ENCODE assay signal across 2 cellular contexts in the genomic region with DNA sequence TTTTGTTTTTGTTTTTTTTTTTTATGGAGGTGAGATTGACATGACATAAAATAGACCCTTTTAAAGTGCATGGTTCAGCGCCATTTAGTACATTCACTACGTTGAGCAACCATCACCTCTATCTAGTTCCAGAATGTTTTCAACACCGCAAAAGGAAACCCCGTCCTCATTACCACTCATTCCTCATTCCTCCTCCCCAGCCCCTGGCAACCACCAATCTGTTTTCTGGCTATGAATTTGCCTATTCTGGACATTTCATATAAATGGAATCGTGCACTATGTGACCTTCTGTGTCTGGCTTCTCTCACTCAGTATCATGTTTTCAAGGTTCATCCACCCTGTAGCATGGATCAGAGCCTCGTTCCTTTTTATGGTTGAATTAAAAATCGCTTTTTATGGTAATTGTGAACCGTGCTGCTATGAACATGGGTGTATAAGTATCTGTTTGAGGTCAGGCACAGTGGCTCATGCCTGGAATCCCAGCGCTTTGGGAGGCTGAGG.
TF ChIP-seq lines count a peak whose summit lies in the region.

No MANE protein-coding gene starts in this region.

TF ChIP-seq in liver, 16 proteins besides CTCF, POLR2A, EP300 and RAD21:
- TF ChIP-seq, protein P1, sequence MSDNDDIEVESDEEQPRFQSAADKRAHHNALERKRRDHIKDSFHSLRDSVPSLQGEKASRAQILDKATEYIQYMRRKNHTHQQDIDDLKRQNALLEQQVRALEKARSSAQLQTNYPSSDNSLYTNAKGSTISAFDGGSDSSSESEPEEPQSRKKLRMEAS (IDR thresholded peaks at IDR 0.05), result peak; percentile 16
- TF ChIP-seq NR2F2 (IDR thresholded peaks at IDR 0.05) (peak; percentile 98), RXRA (IDR thresholded peaks at IDR 0.05) (peak; percentile 78), FOXA2 (IDR thresholded peaks at IDR 0.05) (no peak), EGR1 (IDR thresholded peaks at IDR 0.05; ENCODE audit: low read depth in 2 of 2) (no peak), JUND (IDR thresholded peaks at IDR 0.05) (peak in 1 of 2 donors; percentile 8), SP1 (IDR thresholded peaks at IDR 0.05) (peak; percentile 48)

TF ChIP-seq in HepG2, 621 proteins besides CTCF, POLR2A, EP300 and RAD21:
- no peak for TF ChIP-seq KAT2B (IDR thresholded peaks at IDR 0.05; ENCODE audit: borderline replicate concordance, low read depth, low read length)
- TF ChIP-seq HDAC1 (CRISPR knock-in tag; IDR thresholded peaks at IDR 0.05), result no peak
- no peak for TF ChIP-seq ETV6 (CRISPR knock-in tag; conservative IDR thresholded peaks at IDR 0.05)
